In genomic region chr13:109271555-109271954, GRCh38 we compare ENCODE assay signal across 21 cellular contexts.
DNase-seq lines count a peak whose midpoint lies in the region; ATAC-seq and TF ChIP-seq lines count a peak whose summit lies in the region.
"Had no signal": no experiment of that assay in that cellular context is flagged by ENCODE, and none has a peak within 500 bp of the region (broad histone marks: within the 10 kb centered on the region; RNA-seq: fewer than 3 reads in every experiment).

No MANE protein-coding gene starts in this region.

- H3K4me1 ChIP-seq in breast epithelium: no peaks in the 10 kb centered on the region
- H3K4me1 ChIP-seq in foreskin keratinocyte: peaks cover 23% of the 10 kb centered on the region
- H3K4me1 ChIP-seq in OCI-LY7 (ENCODE audit: insufficient read depth, low read length, poor library complexity, severe bottlenecking): no peaks in the 10 kb centered on the region
- H3K4me1 ChIP-seq in heart right ventricle: peaks cover 0 to 19% (median 0%) of the 10 kb centered on the region in 9 donors
- H3K4me1 ChIP-seq: ascending aorta, uterus had no signal

- H3K36me3 Mint-ChIP-seq in MCF 10A (ENCODE audit: insufficient read depth, unreplicated experiment) (peaks cover 96% of the 10 kb centered on the region), type B pancreatic cell (peaks cover 3% of the 10 kb centered on the region)
- H3K36me3 Mint-ChIP-seq: activated CD8-positive, alpha-beta memory T cell treated with anti-CD3 and anti-CD28 coated beads, Interleukin-2, amount 10 ng/mL, durations not matched to agents 7 days and 5 days; activated naive CD4-positive, alpha-beta T cell treated with anti-CD3 and anti-CD28 coated beads, Interleukin-2, amount 50 U/mL, for 72 hours had no signal

- H3K27me3 Mint-ChIP-seq in MCF 10A (ENCODE audit: insufficient read depth, unreplicated experiment) (no peaks in the 10 kb centered on the region), type B pancreatic cell (no peaks in the 10 kb centered on the region)
- H3K27me3 Mint-ChIP-seq: activated CD8-positive, alpha-beta memory T cell treated with anti-CD3 and anti-CD28 coated beads, Interleukin-2, amount 10 ng/mL, durations not matched to agents 7 days and 5 days had no signal

- intact Hi-C loops in MCF 10A (cut with micrococcal nuclease) (loop anchor here (5.0 to 10.0 kb wide), 5 partner anchors 111 to 743 kb away; no protein-coding TSS in a partner anchor), breast epithelium (cut with DNase I; ENCODE audit: low total_unique reads) (no loop called here), OCI-LY7 (cut with micrococcal nuclease; ENCODE audit: unreplicated experiment) (no loop called here), heart right ventricle (cut with DNase I) (no loop called here)

- DNase-seq in MCF 10A (ENCODE audit: unreplicated experiment) (no peak), breast epithelium (ENCODE audit: low spot score in 2 of 2) (no peak), RWPE1 (ENCODE audit: low spot score) (no peak), foreskin keratinocyte (peak; percentile 79 to 84), type B pancreatic cell (ENCODE audit: extremely low spot score, unreplicated experiment) (no peak), dedifferentiated amniotic fluid mesenchymal stem cell (ENCODE audit: extremely low spot score) (no peak), OCI-LY7 (ENCODE audit: low spot score) (no peak), heart right ventricle (no peak)
- DNase-seq: activated CD4-positive, alpha-beta T cell treated with anti-CD3 and anti-CD28 coated beads for 4 hours; activated CD8-positive, alpha-beta memory T cell treated with anti-CD3 and anti-CD28 coated beads, Interleukin-2, amount 10 ng/mL, durations not matched to agents 7 days and 5 days; effector CD8-positive, alpha-beta T cell; left ventricle myocardium inferior; mucosa of descending colon; NCI-H187 treated with DMSO at 0.1 percent for 48 hours; NCI-H2227 treated with DMSO at 0.1 percent for 48 hours; stimulated activated CD4-positive, alpha-beta T cell treated with anti-CD3 and anti-CD28 coated beads, Interleukin-12 subunit alpha, Interleukin-12 subunit beta, amount 100 ng/mL, for 4 hours; uterus had no signal

- no peaks in the 10 kb centered on the region for H3K9me2 ChIP-seq in OCI-LY7 (ENCODE audit: insufficient read depth, low read length)

- H3K27ac Mint-ChIP-seq in MCF 10A (ENCODE audit: low read depth, unreplicated experiment) (peak overlapping the region; percentile 97), type B pancreatic cell (peak overlapping the region; percentile 96)
- H3K27ac Mint-ChIP-seq: activated CD8-positive, alpha-beta memory T cell treated with anti-CD3 and anti-CD28 coated beads, Interleukin-2, amount 10 ng/mL, durations not matched to agents 7 days and 5 days; activated naive CD4-positive, alpha-beta T cell treated with anti-CD3 and anti-CD28 coated beads, Interleukin-2, amount 50 U/mL, for 72 hours had no signal

- no peaks in the 10 kb centered on the region for H3K79me2 ChIP-seq in OCI-LY7 (ENCODE audit: insufficient read depth, low read depth, low read length)

- peaks cover 28% of the 10 kb centered on the region for H3K4me1 Mint-ChIP-seq in MCF 10A (ENCODE audit: insufficient read depth, unreplicated experiment)
- peaks cover 13% of the 10 kb centered on the region for H3K4me1 Mint-ChIP-seq in type B pancreatic cell (ENCODE audit: unreplicated experiment)
- H3K4me1 Mint-ChIP-seq: activated CD8-positive, alpha-beta memory T cell treated with anti-CD3 and anti-CD28 coated beads, Interleukin-2, amount 10 ng/mL, durations not matched to agents 7 days and 5 days had no signal

- H3K27me3 ChIP-seq in breast epithelium (no peaks in the 10 kb centered on the region), foreskin keratinocyte (no peaks in the 10 kb centered on the region), heart right ventricle (no peaks in the 10 kb centered on the region)
- H3K27me3 ChIP-seq: ascending aorta, neutrophil, uterus had no signal

- H3K4me3 Mint-ChIP-seq in MCF 10A (ENCODE audit: unreplicated experiment) (peak overlapping the region; percentile 64), type B pancreatic cell (peak overlapping the region; percentile 27)
- H3K4me3 Mint-ChIP-seq: activated CD8-positive, alpha-beta memory T cell treated with anti-CD3 and anti-CD28 coated beads, Interleukin-2, amount 10 ng/mL, durations not matched to agents 7 days and 5 days had no signal

- H2AFZ ChIP-seq in OCI-LY7 (ENCODE audit: low read length): no peak overlapping the region

- H3K27ac ChIP-seq in breast epithelium (no peak overlapping the region), RWPE1 (peak overlapping the region; percentile 86; the same call in 1 of the 2 replicates), foreskin keratinocyte (peak overlapping the region; percentile 85), OCI-LY7 (ENCODE audit: low read depth, low read length, poor library complexity, severe bottlenecking) (no peak overlapping the region), heart right ventricle (no peak overlapping the region)
- H3K27ac ChIP-seq: ascending aorta, left ventricle myocardium inferior, uterus had no signal

- 69 to 78% methylated on average over 2 of the region's 2 CpGs for WGBS in heart right ventricle, 2 donors

- no peaks in the 10 kb centered on the region for H3K9me3 Mint-ChIP-seq in MCF 10A (ENCODE audit: unreplicated experiment)
- H3K9me3 Mint-ChIP-seq in type B pancreatic cell: peaks cover 4% of the 10 kb centered on the region
- H3K9me3 Mint-ChIP-seq: activated naive CD4-positive, alpha-beta T cell treated with anti-CD3 and anti-CD28 coated beads, Interleukin-2, amount 50 U/mL, for 72 hours had no signal

- TF ChIP-seq CTCF in MCF 10A (IDR thresholded peaks at IDR 0.05; ENCODE audit: unreplicated experiment) (no peak), breast epithelium (IDR thresholded peaks at IDR 0.05) (no peak), RWPE1 (conservative IDR thresholded peaks at IDR 0.05; ENCODE audit: low read depth) (no peak), foreskin keratinocyte (conservative IDR thresholded peaks at IDR 0.05) (peak; percentile 1), type B pancreatic cell (conservative IDR thresholded peaks at IDR 0.05) (no peak), OCI-LY7 (conservative IDR thresholded peaks at IDR 0.05; ENCODE audit: low read length) (no peak), heart right ventricle (IDR thresholded peaks at IDR 0.05) (no peak)

- no peak for TF ChIP-seq POLR2A in breast epithelium (IDR thresholded peaks at IDR 0.05)

- H4K20me1 ChIP-seq in OCI-LY7 (ENCODE audit: insufficient read depth, low read length): no peaks in the 10 kb centered on the region

- POLR2A ChIA-PET in MCF 10A (lab: Yijun Ruan, JAX) (interaction anchor here (0.7 to 4.4 kb wide), 15 partner anchors 8 to 512 kb away, joined by 3 to 42 read pairs (median 8); no protein-coding TSS in a partner anchor), RWPE1 (lab: Yijun Ruan, JAX; ENCODE audit: low non-redundant PET) (no interaction called here), OCI-LY7 (lab: Charles Lee) (no interaction called here)

- H3K4me2 ChIP-seq in OCI-LY7 (ENCODE audit: low read length): no peak overlapping the region

- H3K4me3 ChIP-seq in breast epithelium (no peak overlapping the region), OCI-LY7 (ENCODE audit: low read depth, low read length, poor library complexity, severe bottlenecking) (no peak overlapping the region), heart right ventricle (no peak overlapping the region)
- H3K4me3 ChIP-seq: ascending aorta, left ventricle myocardium inferior, mucosa of descending colon, uterus had no signal

- CTCF ChIA-PET in MCF 10A (lab: Yijun Ruan, JAX) (interaction anchor here (0.6 to 1.6 kb wide), 7 partner anchors 35 to 519 kb away, joined by 3 to 6 read pairs (median 3); no protein-coding TSS in a partner anchor), RWPE1 (lab: Yijun Ruan, JAX) (no interaction called here), OCI-LY7 (lab: Charles Lee; ENCODE audit: unreplicated experiment) (no interaction called here)

- H3K9me3 ChIP-seq in breast epithelium (no peaks in the 10 kb centered on the region), OCI-LY7 (ENCODE audit: low read length) (no peaks in the 10 kb centered on the region), heart right ventricle (no peaks in the 10 kb centered on the region)
- H3K9me3 ChIP-seq: ascending aorta, left ventricle myocardium inferior, mucosa of descending colon, neutrophil, uterus had no signal

- ATAC-seq in foreskin keratinocyte (peak; percentile 34), heart right ventricle (no peak)
- ATAC-seq: activated CD8-positive, alpha-beta memory T cell treated with anti-CD3 and anti-CD28 coated beads, Interleukin-2, amount 10 ng/mL, durations not matched to agents 7 days and 5 days; activated naive CD4-positive, alpha-beta T cell treated with anti-CD3 and anti-CD28 coated beads, Interleukin-2, amount 50 U/mL, for 72 hours; mucosa of descending colon; Right ventricle myocardium inferior had no signal

- BruUV-seq in MCF 10A (replicated peaks; lab: Mats Ljungman, UMichigan) (no TSS peak), OCI-LY7 (replicated peaks; lab: Mats Ljungman, UMichigan) (no TSS peak)

- H3K36me3 ChIP-seq in breast epithelium (no peaks in the 10 kb centered on the region), OCI-LY7 (ENCODE audit: insufficient read depth, low read length) (no peaks in the 10 kb centered on the region), heart right ventricle (no peaks in the 10 kb centered on the region)
- H3K36me3 ChIP-seq: ascending aorta, left ventricle myocardium inferior, neutrophil, uterus had no signal

Comparison
In these comparisons a context has a peak if more than half of its experiments do, and no peak if none do; other contexts are left out.
1. DNase-seq: peak in foreskin keratinocyte (2 of 2); none in MCF 10A (single experiment), breast epithelium (0 of 2), RWPE1 (single experiment), type B pancreatic cell (single experiment), dedifferentiated amniotic fluid mesenchymal stem cell (single experiment), OCI-LY7 (single experiment) and heart right ventricle (0 of 2).
2. H3K27ac ChIP-seq: peak in RWPE1 (single experiment) and foreskin keratinocyte (single experiment); none in breast epithelium (0 of 2), OCI-LY7 (single experiment) and heart right ventricle (0 of 10).